ENCODE assay signal across 1 cellular context in the genomic region with DNA sequence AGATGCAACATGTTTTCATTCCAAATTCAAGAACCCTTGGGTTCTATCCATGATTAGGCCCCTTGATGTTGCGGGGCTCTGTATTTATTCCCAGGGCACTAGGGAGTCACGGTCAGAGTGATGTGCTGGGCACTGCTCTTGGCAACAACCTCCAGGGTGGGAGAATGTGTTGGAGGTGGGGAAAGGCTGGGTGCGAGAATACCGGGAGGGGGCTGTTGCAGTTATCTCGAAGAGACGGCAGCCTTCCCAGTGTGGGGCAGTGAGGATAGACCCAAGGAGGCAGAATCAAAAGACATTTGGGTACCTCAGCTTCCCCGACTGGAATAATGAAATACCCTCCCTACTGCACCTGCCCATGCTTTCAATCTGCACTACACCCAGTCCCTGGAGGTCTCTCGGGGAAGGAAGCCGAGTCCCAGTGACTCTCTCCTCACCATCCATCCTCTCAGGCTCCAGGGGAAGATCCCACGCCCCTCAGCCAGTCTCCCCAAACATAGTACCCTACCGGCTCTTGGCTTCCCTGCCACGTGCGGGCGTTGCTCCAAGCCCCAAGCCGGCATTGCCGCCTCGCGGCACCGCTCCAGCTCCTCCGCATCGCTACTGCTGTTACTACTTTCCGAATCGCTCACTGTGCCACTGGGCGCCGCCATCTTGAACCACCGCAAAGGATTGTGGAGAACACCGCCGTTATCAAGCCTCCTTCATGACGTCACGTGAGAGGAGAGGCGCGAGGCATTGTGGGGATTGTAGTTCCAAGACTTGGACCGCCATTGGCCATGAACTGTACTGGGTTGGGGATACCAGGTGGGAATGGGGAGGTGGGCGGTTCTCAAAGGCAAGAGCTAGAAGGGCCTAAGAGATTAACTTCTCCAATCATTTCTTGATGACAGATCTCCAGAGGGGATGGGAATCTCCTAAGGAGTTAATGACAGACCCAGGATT.
TF ChIP-seq lines count a peak whose summit lies in the region.

A gene with protein sequence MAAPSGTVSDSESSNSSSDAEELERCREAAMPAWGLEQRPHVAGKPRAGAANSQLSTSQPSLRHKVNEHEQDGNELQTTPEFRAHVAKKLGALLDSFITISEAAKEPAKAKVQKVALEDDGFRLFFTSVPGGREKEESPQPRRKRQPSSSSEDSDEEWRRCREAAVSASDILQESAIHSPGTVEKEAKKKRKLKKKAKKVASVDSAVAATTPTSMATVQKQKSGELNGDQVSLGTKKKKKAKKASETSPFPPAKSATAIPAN (minus strand): TSS at position 663 of the 942 bp plus-strand sequence. CDS start 13 bp downstream, at position 650.

TF ChIP-seq in HepG2, 621 proteins besides CTCF, POLR2A, EP300 and RAD21 (continued from another document and continues in another):
- TF ChIP-seq ZBTB10 (CRISPR knock-in tag; IDR thresholded peaks at IDR 0.05; ENCODE audit: borderline replicate concordance), result no peak
- no peak for TF ChIP-seq TP53 (CRISPR knock-in tag; conservative IDR thresholded peaks at IDR 0.05)
- TF ChIP-seq WIZ (CRISPR knock-in tag; IDR thresholded peaks at IDR 0.05), result no peak
- TF ChIP-seq, protein P1, sequence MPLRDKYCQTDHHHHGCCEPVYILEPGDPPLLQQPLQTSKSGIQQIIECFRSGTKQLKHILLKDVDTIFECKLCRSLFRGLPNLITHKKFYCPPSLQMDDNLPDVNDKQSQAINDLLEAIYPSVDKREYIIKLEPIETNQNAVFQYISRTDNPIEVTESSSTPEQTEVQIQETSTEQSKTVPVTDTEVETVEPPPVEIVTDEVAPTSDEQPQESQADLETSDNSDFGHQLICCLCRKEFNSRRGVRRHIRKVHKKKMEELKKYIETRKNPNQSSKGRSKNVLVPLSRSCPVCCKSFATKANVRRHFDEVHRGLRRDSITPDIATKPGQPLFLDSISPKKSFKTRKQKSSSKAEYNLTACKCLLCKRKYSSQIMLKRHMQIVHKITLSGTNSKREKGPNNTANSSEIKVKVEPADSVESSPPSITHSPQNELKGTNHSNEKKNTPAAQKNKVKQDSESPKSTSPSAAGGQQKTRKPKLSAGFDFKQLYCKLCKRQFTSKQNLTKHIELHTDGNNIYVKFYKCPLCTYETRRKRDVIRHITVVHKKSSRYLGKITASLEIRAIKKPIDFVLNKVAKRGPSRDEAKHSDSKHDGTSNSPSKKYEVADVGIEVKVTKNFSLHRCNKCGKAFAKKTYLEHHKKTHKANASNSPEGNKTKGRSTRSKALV (CRISPR knock-in tag; IDR thresholded peaks at IDR 0.05), result peak; percentile 19; the same call in 1 of the 2 replicates
- no peak for TF ChIP-seq SCMH1 (CRISPR knock-in tag; IDR thresholded peaks at IDR 0.05; ENCODE audit: borderline replicate concordance)
- no peak for TF ChIP-seq ZSCAN30 (CRISPR knock-in tag; IDR thresholded peaks at IDR 0.05)
- no peak for TF ChIP-seq ZBTB40 (IDR thresholded peaks at IDR 0.05)
- peak; percentile 29; the same call in 1 of the 2 replicates for TF ChIP-seq ZBTB40 (CRISPR knock-in tag; IDR thresholded peaks at IDR 0.05)
- no peak for TF ChIP-seq KLF15 (CRISPR knock-in tag; IDR thresholded peaks at IDR 0.05; ENCODE audit: borderline replicate concordance)
- peak; percentile 65; the same call in 1 of the 2 replicates for TF ChIP-seq SP4 (CRISPR knock-in tag; IDR thresholded peaks at IDR 0.05)
- no peak for TF ChIP-seq ZSCAN29 (CRISPR knock-in tag; conservative IDR thresholded peaks at IDR 0.05)
- no peak for TF ChIP-seq ZKSCAN5 (CRISPR knock-in tag; IDR thresholded peaks at IDR 0.05)
- TF ChIP-seq ZNF496 (CRISPR knock-in tag; IDR thresholded peaks at IDR 0.05; ENCODE audit: insufficient replicate concordance), result no peak
- 0 out of 2 replicates have a peak, but pooled peaks have one; percentile 27 for TF ChIP-seq ZSCAN9 (CRISPR knock-in tag; IDR thresholded peaks at IDR 0.05; ENCODE audit: borderline replicate concordance)
- TF ChIP-seq ARNTL (CRISPR knock-in tag; IDR thresholded peaks at IDR 0.05), result no peak
- no peak for TF ChIP-seq DPF2 (CRISPR knock-in tag; IDR thresholded peaks at IDR 0.05; ENCODE audit: borderline replicate concordance, low read depth)
- peak; percentile 42 for TF ChIP-seq FOXO1 (CRISPR knock-in tag; IDR thresholded peaks at IDR 0.05)
- no peak for TF ChIP-seq MED13 (CRISPR knock-in tag; IDR thresholded peaks at IDR 0.05)
- TF ChIP-seq NFKBIZ (CRISPR knock-in tag; IDR thresholded peaks at IDR 0.05), result 0 out of 2 replicates have a peak, but pooled peaks have one; percentile 57
- no peak for TF ChIP-seq CHD4 (IDR thresholded peaks at IDR 0.05; ENCODE audit: borderline replicate concordance, low read length)
- 0 out of 2 replicates have a peak, but pooled peaks have one; percentile 46 for TF ChIP-seq ZMYM2 (CRISPR knock-in tag; IDR thresholded peaks at IDR 0.05)
- TF ChIP-seq FOXA3 (CRISPR knock-in tag; IDR thresholded peaks at IDR 0.05), result peak; percentile 66
- TF ChIP-seq HMG20B (CRISPR knock-in tag; conservative IDR thresholded peaks at IDR 0.05), result no peak
- peak; percentile 46; the same call in 1 of the 2 replicates for TF ChIP-seq BHLHE40 (IDR thresholded peaks at IDR 0.05; ENCODE audit: low read length)
- TF ChIP-seq PHF5A (CRISPR knock-in tag; IDR thresholded peaks at IDR 0.05; ENCODE audit: low read depth, unreplicated experiment), result peak; percentile 89
- TF ChIP-seq ZGPAT (CRISPR knock-in tag; IDR thresholded peaks at IDR 0.05), result peak; percentile 70; the same call in 1 of the 2 replicates
- TF ChIP-seq ONECUT2 (CRISPR knock-in tag; IDR thresholded peaks at IDR 0.05), result no peak
- TF ChIP-seq ZMYM4 (CRISPR knock-in tag; IDR thresholded peaks at IDR 0.05), result 0 out of 2 replicates have a peak, but pooled peaks have one; percentile 27
- peak; percentile 49; the same call in 1 of the 2 replicates for TF ChIP-seq PAXIP1 (CRISPR knock-in tag; conservative IDR thresholded peaks at IDR 0.05)
- 0 out of 2 replicates have a peak, but pooled peaks have one; percentile 56 for TF ChIP-seq SMAD9 (CRISPR knock-in tag; IDR thresholded peaks at IDR 0.05)
- TF ChIP-seq POGK (CRISPR knock-in tag; conservative IDR thresholded peaks at IDR 0.05), result 0 out of 2 replicates have a peak, but pooled peaks have one; percentile 29
